In genomic region chr2:202267495-202267894, GRCh38 we compare ENCODE assay signal across 8 cellular contexts. TPM values are rescaled to one million over a fixed set of nuclear protein-coding genes. Genes with fewer than 3 reads are reported as not detected.
DNase-seq lines count a peak whose midpoint lies in the region; ATAC-seq and TF ChIP-seq lines count a peak whose summit lies in the region.

No MANE protein-coding gene starts in this region.

- H3K4me1 ChIP-seq in CD8-positive, alpha-beta memory T cell (ENCODE audit: insufficient read depth, low read length) = peaks cover 44% of the 10 kb centered on the region
- peaks cover 2% of the 10 kb centered on the region for H3K4me1 ChIP-seq in IMR-90 (ENCODE audit: control insufficient read depth, insufficient read depth, low read length)

- H3K79me1 ChIP-seq in IMR-90 (ENCODE audit: low read depth in 1 of 2, low read length in 2 of 2) = peaks cover 0 to 8% of the 10 kb centered on the region in 2 experiments; a peak in 2 of 4 replicates

- no peaks in the 10 kb centered on the region for H3K27me3 Mint-ChIP-seq in CD8-positive, alpha-beta memory T cell
- H3K27me3 Mint-ChIP-seq in activated T-helper 2 cell treated with anti-CD3 and anti-CD28 coated beads, Interferon-gamma antibody, Interleukin-2, Interleukin-4, amounts not matched to agents 10 μg/mL and 5 μg/mL and 100 μg/mL, durations not matched to agents 14 hours and 24 hours and 36 hours (ENCODE audit: low read depth) = no peaks in the 10 kb centered on the region

- H3K4me2 ChIP-seq in IMR-90 (ENCODE audit: low read depth, low read length) = peak overlapping the region; percentile 99
- H3K4me2 ChIP-seq in neural cell (ENCODE audit: low read length) = peak overlapping the region; percentile 60

- no peak overlapping the region for H2AK9ac ChIP-seq in IMR-90 (replicated peaks; ENCODE audit: low read depth, low read length, poor library complexity)

- CTCF ChIA-PET in CD8-positive, alpha-beta memory T cell (lab: Charles Lee) = interaction anchor here (0.6 kb wide), 1 partner anchor 21 kb away, joined by 3 read pairs; no protein-coding TSS in a partner anchor
- CTCF ChIA-PET in IMR-90 (lab: Yijun Ruan, JAX) = interaction anchor here (0.9 kb wide), 1 partner anchor 27 kb away, joined by 4 read pairs; no protein-coding TSS in a partner anchor

- H3K36me3 ChIP-seq in CD8-positive, alpha-beta memory T cell (ENCODE audit: insufficient read depth, low read length) = no peaks in the 10 kb centered on the region
- H3K36me3 ChIP-seq in IMR-90 (ENCODE audit: control insufficient read depth, insufficient read depth, low read length) (no peaks in the 10 kb centered on the region), neural cell (ENCODE audit: insufficient read depth, low read length) (no peaks in the 10 kb centered on the region)

- H2BK20ac ChIP-seq in IMR-90 (ENCODE audit: low read depth, low read length) = no peak overlapping the region

- no peak overlapping the region for H3K56ac ChIP-seq in IMR-90 (ENCODE audit: extremely low read depth, insufficient read depth, low read length)

- no peaks in the 10 kb centered on the region for H3K9me3 ChIP-seq in CD8-positive, alpha-beta memory T cell (ENCODE audit: low read length)
- H3K9me3 ChIP-seq in IMR-90 (ENCODE audit: control insufficient read depth, insufficient read depth, low read length) = no peaks in the 10 kb centered on the region
- H3K9me3 ChIP-seq in neural cell (ENCODE audit: low read length) = no peaks in the 10 kb centered on the region

- H2AK5ac ChIP-seq in IMR-90 (ENCODE audit: low read depth, low read length) = no peak overlapping the region

- no peaks in the 10 kb centered on the region for H3F3A ChIP-seq in neural cell (ENCODE audit: insufficient read depth, low read length, poor library complexity, severe bottlenecking)

- peak overlapping the region; percentile 99 for H3K4me3 ChIP-seq in CD8-positive, alpha-beta memory T cell (ENCODE audit: low read length)
- H3K4me3 ChIP-seq in IMR-90 (ENCODE audit: insufficient read depth, low read depth, low read length) (peak overlapping the region; percentile 93), dorsolateral prefrontal cortex (peak overlapping the region; percentile 67 to 100 (median 93)), neural cell (ENCODE audit: low read length) (peak overlapping the region; percentile 94)

- H3K23ac ChIP-seq in IMR-90 (ENCODE audit: low read depth, low read length) = peak overlapping the region; percentile 3; the same call in 1 of the 2 replicates

- no peak overlapping the region for H4K91ac ChIP-seq in IMR-90 (ENCODE audit: insufficient read depth, low read depth, low read length)

- no peak for TF ChIP-seq EP300 in neural cell (conservative IDR thresholded peaks at IDR 0.05; ENCODE audit: poor library complexity, severe bottlenecking)

- ATAC-seq in IMR-90 (ENCODE audit: low read depth) (0 out of 2 replicates have a peak, but pooled peaks have one; percentile 9), HG03097 (IDR thresholded peaks at IDR 0.05; ENCODE audit: low FRiP score, unreplicated experiment) (no peak)

- H3K36me3 Mint-ChIP-seq in CD8-positive, alpha-beta memory T cell = peaks cover 0 to 8% (median 0%) of the 10 kb centered on the region in 3 donors
- H3K36me3 Mint-ChIP-seq in activated T-helper 2 cell treated with anti-CD3 and anti-CD28 coated beads, Interferon-gamma antibody, Interleukin-2, Interleukin-4, amounts not matched to agents 10 μg/mL and 5 μg/mL and 100 μg/mL, durations not matched to agents 14 hours and 24 hours and 36 hours (ENCODE audit: low read depth) = peaks cover 23% of the 10 kb centered on the region

- peak overlapping the region; percentile 14; the same call in 1 of the 2 replicates for H3K14ac ChIP-seq in IMR-90 (replicated peaks; ENCODE audit: low read depth, low read length)

- TF ChIP-seq RAD21 in IMR-90 (IDR thresholded peaks at IDR 0.05; ENCODE audit: low read length) (no peak), neural cell (conservative IDR thresholded peaks at IDR 0.05) (no peak)

- H3K4ac ChIP-seq in IMR-90 (ENCODE audit: low read depth, low read length) = no peak overlapping the region

- H3K27me3 ChIP-seq in CD8-positive, alpha-beta memory T cell (ENCODE audit: insufficient read depth, low read length, poor library complexity, severe bottlenecking) = no peaks in the 10 kb centered on the region
- H3K27me3 ChIP-seq in IMR-90 (ENCODE audit: control insufficient read depth, insufficient read depth, low read length) (no peaks in the 10 kb centered on the region), dorsolateral prefrontal cortex (no peaks in the 10 kb centered on the region), neural cell (ENCODE audit: insufficient read depth, low read depth, low read length) (no peaks in the 10 kb centered on the region)

- no TSS peak for BruUV-seq in IMR-90 (replicated peaks; lab: Mats Ljungman, UMichigan)

- H3K9ac ChIP-seq in IMR-90 (ENCODE audit: low read depth, low read length) = peak overlapping the region; percentile 35
- peak overlapping the region; percentile 91 for H3K9ac ChIP-seq in neural cell (ENCODE audit: low read length)

- H4K5ac ChIP-seq in IMR-90 (ENCODE audit: low read depth, low read length) = no peak overlapping the region

- peak overlapping the region; percentile 99 for H3K27ac ChIP-seq in CD8-positive, alpha-beta memory T cell (ENCODE audit: low read depth, low read length)
- H3K27ac ChIP-seq in IMR-90 (ENCODE audit: insufficient read depth, low read length) (no peak overlapping the region), dorsolateral prefrontal cortex (no peak overlapping the region), neural cell (ENCODE audit: low read length) (no peak overlapping the region)

- H2AFZ ChIP-seq in IMR-90 (replicated peaks; ENCODE audit: low read length, poor library complexity) = no peak overlapping the region
- H2AFZ ChIP-seq in neural cell (ENCODE audit: low read depth, low read length) = no peak overlapping the region

- H2BK120ac ChIP-seq in IMR-90 (ENCODE audit: low read depth, low read length) = no peak overlapping the region

- POLR2A ChIA-PET in CD8-positive, alpha-beta memory T cell (lab: Charles Lee) = interaction anchor here (0.6 kb wide), 1 partner anchor 21 kb away, joined by 3 read pairs; no protein-coding TSS in a partner anchor
- POLR2A ChIA-PET in IMR-90 (lab: Charles Lee; ENCODE audit: unreplicated experiment) = no interaction called here

- no peak overlapping the region for H4K8ac ChIP-seq in IMR-90 (ENCODE audit: low read depth in 2 of 2, low read length in 2 of 2)

- peaks cover 67% of the 10 kb centered on the region for H3K79me2 ChIP-seq in neural cell (replicated peaks; ENCODE audit: insufficient read depth, low read length)

- H3K18ac ChIP-seq in IMR-90 (ENCODE audit: low read depth, low read length) = no peak overlapping the region

- H2BK15ac ChIP-seq in IMR-90 (ENCODE audit: low read depth, low read length) = no peak overlapping the region

- no peak overlapping the region for H2BK5ac ChIP-seq in IMR-90 (ENCODE audit: low read depth, low read length, poor library complexity, severe bottlenecking)

- no peak for DNase-seq in CD8-positive, alpha-beta memory T cell
- DNase-seq in IMR-90 (no peak), dorsolateral prefrontal cortex (no peak), AG08396 (ENCODE audit: low spot score) (no peak), NCI-H2029 treated with DMSO at 0.1 percent for 48 hours (lab: John Stamatoyannopoulos, UW) (no peak)
- no peak for DNase-seq in activated T-helper 2 cell treated with anti-CD3 and anti-CD28 coated beads, Interferon-gamma antibody, Interleukin-2, Interleukin-4, amounts not matched to agents 10 μg/mL and 5 μg/mL and 100 μg/mL, durations not matched to agents 14 hours and 24 hours and 36 hours (ENCODE audit: low spot score)

- H3K4me3 Mint-ChIP-seq in CD8-positive, alpha-beta memory T cell = no peak overlapping the region
- H3K4me3 Mint-ChIP-seq in activated T-helper 2 cell treated with anti-CD3 and anti-CD28 coated beads, Interferon-gamma antibody, Interleukin-2, Interleukin-4, amounts not matched to agents 10 μg/mL and 5 μg/mL and 100 μg/mL, durations not matched to agents 14 hours and 24 hours and 36 hours (ENCODE audit: low read depth) = no peak overlapping the region

- peaks cover 36 to 44% (median 39%) of the 10 kb centered on the region in 3 donors for H3K4me1 Mint-ChIP-seq in CD8-positive, alpha-beta memory T cell
- peaks cover 20% of the 10 kb centered on the region for H3K4me1 Mint-ChIP-seq in activated T-helper 2 cell treated with anti-CD3 and anti-CD28 coated beads, Interferon-gamma antibody, Interleukin-2, Interleukin-4, amounts not matched to agents 10 μg/mL and 5 μg/mL and 100 μg/mL, durations not matched to agents 14 hours and 24 hours and 36 hours (ENCODE audit: low read depth)

- in situ Hi-C loops in IMR-90 (cut with MboI; ENCODE audit: low sequenced_read_pairs) = no loop called here

- TF ChIP-seq CTCF in IMR-90 (conservative IDR thresholded peaks at IDR 0.05; ENCODE audit: low read depth, low read length) (no peak), dorsolateral prefrontal cortex (IDR thresholded peaks at IDR 0.05 in 54 of 56, conservative IDR thresholded peaks at IDR 0.05 in 2 of 56; ENCODE audit: low read depth in 1 of 56, partially characterized antibody in 56 of 56) (no peak), neural cell (IDR thresholded peaks at IDR 0.05; ENCODE audit: poor library complexity, severe bottlenecking) (no peak)

- no peaks in the 10 kb centered on the region for H3K9me2 ChIP-seq in neural cell (ENCODE audit: insufficient read depth, low read length)

- intact Hi-C loops in IMR-90 (cut with micrococcal nuclease) (loop anchor here (2.0 to 5.0 kb wide), 3 partner anchors 23 to 470 kb away; no protein-coding TSS in a partner anchor), dorsolateral prefrontal cortex (cut with DNase I) (loop anchor here (5.0 to 10.0 kb wide), 3 partner anchors 110 to 967 kb away; partner anchors contain the start of genes BMPR2 (in 2 of the 2), CYP20A1 (in 1 of the 2) and FAM117B (in 1 of the 2))
- intact Hi-C loops in activated T-helper 2 cell treated with anti-CD3 and anti-CD28 coated beads, Interferon-gamma antibody, Interleukin-2, Interleukin-4, amounts not matched to agents 10 μg/mL and 5 μg/mL and 100 μg/mL, durations not matched to agents 14 hours and 24 hours and 36 hours (cut with micrococcal nuclease) = loop anchor here (1.0 to 10.0 kb wide), 5 partner anchors 11 to 1403 kb away; partner anchors contain the start of genes CARF, CASP8, CLK1 and FAM117B

- peaks cover 6% of the 10 kb centered on the region; the same call in 1 of the 2 replicates for H3K9me1 ChIP-seq in IMR-90 (ENCODE audit: insufficient read depth, low read length)

- H4K20me1 ChIP-seq in IMR-90 (ENCODE audit: insufficient read depth, low read length) = peaks cover 59% of the 10 kb centered on the region
- H4K20me1 ChIP-seq in neural cell (ENCODE audit: insufficient read depth) = no peaks in the 10 kb centered on the region

- peak overlapping the region in 4 of 8 donors; percentile 58 to 85 (median 69) for H3K27ac Mint-ChIP-seq in CD8-positive, alpha-beta memory T cell
- H3K27ac Mint-ChIP-seq in activated T-helper 2 cell treated with anti-CD3 and anti-CD28 coated beads, Interferon-gamma antibody, Interleukin-2, Interleukin-4, amounts not matched to agents 10 μg/mL and 5 μg/mL and 100 μg/mL, durations not matched to agents 14 hours and 24 hours and 36 hours = no peak overlapping the region

- dilution Hi-C loops in IMR-90 (cut with HindIII; ENCODE audit: low sequenced_read_pairs, unreplicated experiment) = no loop called here

- WGBS in IMR-90 (ENCODE audit: extremely low coverage in 2 of 2, insufficient read length in 1 of 2), 2 experiments = 40% methylated on average over 1 of the region's 9 CpGs; no CpG with 5 or more reads in 1 of the 2 experiments

- TF ChIP-seq POLR2A in IMR-90 (IDR thresholded peaks at IDR 0.05; ENCODE audit: low read depth, low read length) = no peak

- H3K9me3 Mint-ChIP-seq in CD8-positive, alpha-beta memory T cell = no peaks in the 10 kb centered on the region
- H3K9me3 Mint-ChIP-seq in activated T-helper 2 cell treated with anti-CD3 and anti-CD28 coated beads, Interferon-gamma antibody, Interleukin-2, Interleukin-4, amounts not matched to agents 10 μg/mL and 5 μg/mL and 100 μg/mL, durations not matched to agents 14 hours and 24 hours and 36 hours = no peaks in the 10 kb centered on the region

RNA-seq across cellular contexts. Expression of gene NOP58, which starts 1.9 kb away (rescaled TPM):
- 100 to 1,000 TPM; 216 to 221 TPM for total RNA-seq in CD8-positive, alpha-beta memory T cell
- polyA plus RNA-seq in CD8-positive, alpha-beta memory T cell = 94.3 TPM
- total RNA-seq in IMR-90 (2012; rRNA removed) (45.3 and 117 TPM in 2 replicates), dorsolateral prefrontal cortex (10 to 100 TPM; 25.6 to 69.7 (median 45.3) TPM)
- polyA plus RNA-seq in IMR-90 (2012; rRNA removed) (37.6 and 54.0 TPM in 2 replicates), neural cell (143 and 170 TPM in 2 replicates)
- 10.1 and 32.8 TPM in 2 replicates for polyA plus RNA-seq in IMR-90 (2012; cell fraction: cytosol; rRNA removed)
- polyA plus RNA-seq in IMR-90 (2012; cell fraction: nucleus; rRNA removed; ENCODE audit: low replicate concordance) = 15.1 and 62.6 TPM in 2 replicates
- polyA minus RNA-seq in neural cell = 87.6 and 123 TPM in 2 replicates
- total RNA-seq in activated T-helper 2 cell treated with anti-CD3 and anti-CD28 coated beads, Interferon-gamma antibody, Interleukin-2, Interleukin-4, amounts not matched to agents 10 μg/mL and 5 μg/mL and 100 μg/mL, durations not matched to agents 14 hours and 24 hours and 36 hours = 206 and 211 TPM in 2 replicates

RNA-seq across cellular contexts. Expression of gene SUMO1, which starts 29.1 kb away (rescaled TPM):
- 100 to 1,000 TPM; 118 TPM for total RNA-seq in CD8-positive, alpha-beta memory T cell
- 148 TPM for polyA plus RNA-seq in CD8-positive, alpha-beta memory T cell
- total RNA-seq in IMR-90 (2012; rRNA removed) (90.0 and 158 TPM in 2 replicates), dorsolateral prefrontal cortex (100 to 1,000 TPM in 65 of 120 experiments, 10 to 100 TPM in 55; 58.1 to 144 (median 102) TPM)
- polyA plus RNA-seq in IMR-90 (2012; rRNA removed) (57.0 and 72.3 TPM in 2 replicates), neural cell (281 and 365 TPM in 2 replicates)
- polyA plus RNA-seq in IMR-90 (2012; cell fraction: cytosol; rRNA removed) = 8.1 and 9.0 TPM in 2 replicates
- 2.0 and 14.4 TPM in 2 replicates for polyA plus RNA-seq in IMR-90 (2012; cell fraction: nucleus; rRNA removed; ENCODE audit: low replicate concordance)
- 201 and 211 TPM in 2 replicates for polyA minus RNA-seq in neural cell
- 119 and 124 TPM in 2 replicates for total RNA-seq in activated T-helper 2 cell treated with anti-CD3 and anti-CD28 coated beads, Interferon-gamma antibody, Interleukin-2, Interleukin-4, amounts not matched to agents 10 μg/mL and 5 μg/mL and 100 μg/mL, durations not matched to agents 14 hours and 24 hours and 36 hours
